ENCODE assay signal across 10 cellular contexts in genomic region chr18:74139888-74140287, GRCh38. TPM values are rescaled to one million over a fixed set of nuclear protein-coding genes. Genes with fewer than 3 reads are reported as not detected.
DNase-seq lines count a peak whose midpoint lies in the region; ATAC-seq and TF ChIP-seq lines count a peak whose summit lies in the region.
"Had no signal": no experiment of that assay in that cellular context is flagged by ENCODE, and none has a peak within 500 bp of the region (broad histone marks: within the 10 kb centered on the region; RNA-seq: fewer than 3 reads in every experiment).

No MANE protein-coding gene starts in this region.

- H3K9me3 ChIP-seq in aorta (ENCODE audit: control insufficient read depth, low read length) = no peaks in the 10 kb centered on the region

- ATAC-seq in GM19452 (IDR thresholded peaks at IDR 0.05; ENCODE audit: unreplicated experiment) (peak; percentile 55), left lobe of liver (no peak), aorta (ENCODE audit: low FRiP score) (no peak)

- H3K4me3 ChIP-seq in ACC112 (ENCODE audit: low read depth, low read length) (peak overlapping the region; percentile 21; the same call in 1 of the 2 replicates), epithelial cell of esophagus (ENCODE audit: low read length) (no peak overlapping the region), aorta (ENCODE audit: low read length in 2 of 2) (no peak overlapping the region)

- no peaks in the 10 kb centered on the region for H3K27me3 ChIP-seq in ACC112 (ENCODE audit: insufficient read depth, low read length)
- H3K27me3 ChIP-seq in aorta (ENCODE audit: control insufficient read depth in 1 of 2, insufficient read depth in 2 of 2, low read length in 1 of 2) = peaks cover 0 to 2% of the 10 kb centered on the region in 2 donors

- no peaks in the 10 kb centered on the region for H3K79me2 ChIP-seq in ACC112 (ENCODE audit: control insufficient read depth, insufficient read depth, low read length, unreplicated experiment)

- H3K4me1 ChIP-seq in ACC112 (ENCODE audit: control insufficient read depth, insufficient read depth, low read length, unreplicated experiment) (peaks cover 14% of the 10 kb centered on the region), aorta (ENCODE audit: control insufficient read depth in 1 of 2, insufficient read depth in 2 of 2, low read length in 2 of 2) (no peaks in the 10 kb centered on the region)

- no peaks in the 10 kb centered on the region for H3K36me3 ChIP-seq in ACC112 (ENCODE audit: insufficient read depth, low read length)
- H3K36me3 ChIP-seq in aorta (ENCODE audit: control insufficient read depth in 1 of 2, insufficient read depth in 2 of 2, low read length in 1 of 2) = no peaks in the 10 kb centered on the region

- DNase-seq in OCI-M1 (lab: John Stamatoyannopoulos, UW) (peak; percentile 29), epithelial cell of esophagus (ENCODE audit: low read depth) (peak; percentile 77), retina (no peak), left lobe of liver (ENCODE audit: low spot score) (no peak), DMS53 (lab: John Stamatoyannopoulos, UW) (no peak), aorta (no peak)
- DNase-seq: activated gamma-delta T cell, NCI-H82 had no signal

- intact Hi-C loops in aorta (cut with DNase I) = loop anchor here in 1 of 2 donors (10.0 kb wide), 2 partner anchors 155 to 355 kb away; partner anchors contain the start of genes CNDP2 and CYB5A

- peak overlapping the region; percentile 81 for H2AFZ ChIP-seq in ACC112 (ENCODE audit: low read length, unreplicated experiment)

- WGBS in aorta, 2 donors = 40 to 48% methylated on average over 3 of the region's 3 CpGs

- H3K27ac ChIP-seq in ACC112 (ENCODE audit: low read depth, low read length) (peak overlapping the region; percentile 48), aorta (ENCODE audit: low read depth in 1 of 2, low read length in 2 of 2) (no peak overlapping the region)

- no peak for TF ChIP-seq CTCF in epithelial cell of esophagus (IDR thresholded peaks at IDR 0.05; ENCODE audit: insufficient read depth, low read depth, low read length, missing control alignments)

RNA-seq across cellular contexts. Expression of gene FBXO15, which starts 7.7 kb away (rescaled TPM):
- total RNA-seq in left lobe of liver (0.58 TPM), aorta (under 1 TPM; 0.51 to 0.52 TPM)
- polyA plus RNA-seq in aorta = 1 to 10 TPM in 1 of 2 donors, not detected in 1; 3.5 TPM

RNA-seq across cellular contexts. Expression of gene TIMM21, which starts 8.4 kb away (rescaled TPM):
- total RNA-seq in left lobe of liver (18.2 TPM), aorta (10 to 100 TPM; 18.6 to 20.5 TPM)
- polyA plus RNA-seq in aorta = 10 to 100 TPM; 12.8 to 56.8 TPM

Comparison
In these comparisons a context has a peak if more than half of its experiments do, and no peak if none do; other contexts are left out.
1. DNase-seq: peak in OCI-M1 (single experiment) and epithelial cell of esophagus (single experiment); none in retina (single experiment), left lobe of liver (single experiment), DMS53 (single experiment) and aorta (0 of 2).